Comparison of ENCODE assay signal across 8 cellular contexts in the genomic region with DNA sequence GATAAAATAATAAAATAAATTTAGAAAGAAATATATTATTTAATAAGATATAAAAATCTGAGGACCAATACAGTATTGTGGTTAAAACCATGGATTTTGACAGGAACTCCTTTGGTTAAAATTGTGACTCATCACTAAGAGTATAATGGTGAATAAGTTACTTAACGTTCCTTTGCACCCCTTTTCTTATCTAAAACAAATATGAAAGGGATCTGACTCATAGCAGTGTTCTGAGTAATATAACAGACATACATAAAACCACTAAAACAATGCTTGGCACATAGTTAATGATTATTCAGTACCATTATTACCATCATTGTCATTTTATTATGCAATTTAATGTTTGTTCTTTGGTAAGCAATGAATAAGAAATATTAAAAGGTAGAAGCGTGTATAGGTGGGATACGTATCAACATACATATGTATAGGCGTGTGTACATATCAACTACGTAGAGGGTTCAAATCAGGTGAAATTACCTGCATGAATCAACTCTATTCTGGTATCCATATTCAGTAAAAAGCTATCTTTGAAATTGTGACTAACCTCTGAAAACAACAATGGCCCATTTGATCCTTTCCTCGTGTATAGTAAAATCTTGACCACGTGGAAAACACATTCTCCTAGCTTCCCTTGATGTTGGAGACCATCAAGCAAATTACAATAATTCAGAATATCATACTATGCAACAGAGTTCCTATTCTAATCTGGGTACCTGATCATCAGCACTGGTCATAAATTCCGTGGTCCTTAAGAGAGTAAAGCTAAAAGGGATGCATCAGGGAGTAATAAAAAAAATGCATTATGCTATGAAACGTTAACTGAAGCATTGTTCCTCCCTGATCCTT.
DNase-seq lines count a peak whose midpoint lies in the region; ATAC-seq and TF ChIP-seq lines count a peak whose summit lies in the region.
"Not testable (repeated sequence)": the region's sequence is repeated elsewhere in the genome, so short reads cannot be mapped to it uniquely, and the experiment has no call there.

No MANE protein-coding gene starts in this region.

- TF ChIP-seq POLR2A in HCT116 (IDR thresholded peaks at IDR 0.05; ENCODE audit: borderline replicate concordance, extremely low read depth, insufficient read depth, insufficient read length), result not testable (repeated sequence)

- not testable (repeated sequence) for H3K9ac ChIP-seq in HCT116 (ENCODE audit: low read length); PC-3 (ENCODE audit: low read length)

- H3K27me3 ChIP-seq in HCT116 (ENCODE audit: insufficient read depth, low read length); PC-3 (ENCODE audit: low read length); lower lobe of right lung (ENCODE audit: low read depth); upper lobe of right lung: not testable (repeated sequence)

- H3K4me3 Mint-ChIP-seq in activated T-cell treated with anti-CD3 and anti-CD28 coated beads, Interleukin-2, amount 50 U/mL, for 4 hours, result not testable (repeated sequence)

- not testable (repeated sequence) for H3K36me3 ChIP-seq in HCT116 (ENCODE audit: control insufficient read depth in 1 of 2, insufficient read depth in 2 of 2, low read length in 2 of 2); PC-3 (ENCODE audit: low read depth, low read length); lower lobe of right lung; upper lobe of right lung

- H3K27me3 Mint-ChIP-seq in activated T-cell treated with anti-CD3 and anti-CD28 coated beads, Interleukin-2, amount 50 U/mL, for 4 hours (ENCODE audit: low read depth), result not testable (repeated sequence)

- not testable (repeated sequence) for H3K27ac ChIP-seq in HCT116 (ENCODE audit: low read depth, low read length); PC-3 (ENCODE audit: low read length); lower lobe of right lung; upper lobe of right lung

- H3K4me2 ChIP-seq in HCT116 (ENCODE audit: low read length); PC-3 (ENCODE audit: low read length): not testable (repeated sequence)

- DNase-seq in HCT116 (ENCODE audit: low read depth, low spot score); PC-3; activated T-cell treated with anti-CD3 and anti-CD28 coated beads, Interleukin-2, amount 50 U/mL, for 4 hours; lower lobe of right lung; upper lobe of right lung: not testable (repeated sequence)

- H3K4me1 Mint-ChIP-seq in activated T-cell treated with anti-CD3 and anti-CD28 coated beads, Interleukin-2, amount 50 U/mL, for 4 hours (ENCODE audit: low read depth), result not testable (repeated sequence)

- not testable (repeated sequence) for H3K9me3 ChIP-seq in HCT116 (ENCODE audit: control insufficient read depth in 1 of 2, insufficient read depth in 1 of 2, low read depth in 1 of 2, low read length in 2 of 2); PC-3 (ENCODE audit: low read length); lower lobe of right lung; upper lobe of right lung

- RAD21 ChIA-PET in HCT116 (lab: Charles Lee; ENCODE audit: low non-redundant PET in 1 of 2, low total read pairs in 2 of 2, uncharacterized antibody in 2 of 2, unreplicated experiment in 2 of 2), result not testable (repeated sequence)

- H3F3A ChIP-seq in PC-3 (ENCODE audit: low read length, unreplicated experiment), result not testable (repeated sequence)

- H4K20me1 ChIP-seq in HCT116 (ENCODE audit: insufficient read depth); PC-3 (ENCODE audit: low read length): not testable (repeated sequence)

- not testable (repeated sequence) for H3K4me1 ChIP-seq in HCT116 (ENCODE audit: control insufficient read depth in 1 of 2, insufficient read depth in 2 of 2, low read length in 2 of 2); PC-3 (ENCODE audit: insufficient read depth, low read length); lower lobe of right lung; upper lobe of right lung

- not testable (repeated sequence) for H3K4me3 ChIP-seq in HCT116 (replicated peaks in 1 of 2; ENCODE audit: low read depth in 1 of 2, low read length in 2 of 2); PC-3 (ENCODE audit: low read length); lower lobe of right lung; upper lobe of right lung

- H3K9me3 Mint-ChIP-seq in activated T-cell treated with anti-CD3 and anti-CD28 coated beads, Interleukin-2, amount 50 U/mL, for 4 hours, result not testable (repeated sequence)

- H2AFZ ChIP-seq in HCT116 (ENCODE audit: low read depth, low read length, poor library complexity, severe bottlenecking); PC-3 (ENCODE audit: low read length): not testable (repeated sequence)

- intact Hi-C loops in HCT116 (cut with micrococcal nuclease); PC-3 (cut with micrococcal nuclease); lower lobe of right lung (cut with DNase I); upper lobe of right lung (cut with DNase I): not testable (repeated sequence)

- BruUV-seq in HCT116 (replicated peaks; lab: Mats Ljungman, UMichigan); PC-3 (replicated peaks; lab: Mats Ljungman, UMichigan): not testable (repeated sequence)

- not testable (repeated sequence) for TF ChIP-seq CTCF in HCT116 (IDR thresholded peaks at IDR 0.05 in 2 of 3, conservative IDR thresholded peaks at IDR 0.05 in 1 of 3; ENCODE audit: borderline replicate concordance in 1 of 3, insufficient read depth in 1 of 3, low read depth in 2 of 3, low read length in 2 of 3); PC-3 (conservative IDR thresholded peaks at IDR 0.05; ENCODE audit: low read depth, low read length); lower lobe of right lung (IDR thresholded peaks at IDR 0.05); upper lobe of right lung (IDR thresholded peaks at IDR 0.05)

- peak; percentile 72 for ATAC-seq in GM18511 (IDR thresholded peaks at IDR 0.05; ENCODE audit: unreplicated experiment)
- peak; percentile 80 for ATAC-seq in HCT116
- peak; percentile 71 for ATAC-seq in HG03175 (IDR thresholded peaks at IDR 0.05; ENCODE audit: unreplicated experiment)
- peak; percentile 95 for ATAC-seq in PC-3
- peak; percentile 48 for ATAC-seq in activated T-cell treated with anti-CD3 and anti-CD28 coated beads, Interleukin-2, amount 50 U/mL, for 4 hours
- ATAC-seq in esophagus mucosa, result peak; percentile 86
- ATAC-seq in lower lobe of right lung, result peak; percentile 44 to 69
- ATAC-seq in upper lobe of right lung, result peak; percentile 60

- CTCF ChIA-PET in HCT116 (lab: Charles Lee); PC-3 (lab: Charles Lee): not testable (repeated sequence)

- not testable (repeated sequence) for H3K36me3 Mint-ChIP-seq in activated T-cell treated with anti-CD3 and anti-CD28 coated beads, Interleukin-2, amount 50 U/mL, for 4 hours (ENCODE audit: insufficient read depth)

- not testable (repeated sequence) for TF ChIP-seq RAD21 in HCT116 (IDR thresholded peaks at IDR 0.05; ENCODE audit: low read depth)

- POLR2A ChIA-PET in HCT116 (lab: Charles Lee); PC-3 (lab: Charles Lee; ENCODE audit: unreplicated experiment): not testable (repeated sequence)

- H3K79me2 ChIP-seq in HCT116 (ENCODE audit: insufficient read depth, low read length); PC-3 (ENCODE audit: low read length): not testable (repeated sequence)

- not testable (repeated sequence) for H3K9me2 ChIP-seq in HCT116 (ENCODE audit: insufficient read depth); PC-3 (replicated peaks; ENCODE audit: low read length)
